18 cellular contexts compared by ENCODE assay signal in the genomic region with DNA sequence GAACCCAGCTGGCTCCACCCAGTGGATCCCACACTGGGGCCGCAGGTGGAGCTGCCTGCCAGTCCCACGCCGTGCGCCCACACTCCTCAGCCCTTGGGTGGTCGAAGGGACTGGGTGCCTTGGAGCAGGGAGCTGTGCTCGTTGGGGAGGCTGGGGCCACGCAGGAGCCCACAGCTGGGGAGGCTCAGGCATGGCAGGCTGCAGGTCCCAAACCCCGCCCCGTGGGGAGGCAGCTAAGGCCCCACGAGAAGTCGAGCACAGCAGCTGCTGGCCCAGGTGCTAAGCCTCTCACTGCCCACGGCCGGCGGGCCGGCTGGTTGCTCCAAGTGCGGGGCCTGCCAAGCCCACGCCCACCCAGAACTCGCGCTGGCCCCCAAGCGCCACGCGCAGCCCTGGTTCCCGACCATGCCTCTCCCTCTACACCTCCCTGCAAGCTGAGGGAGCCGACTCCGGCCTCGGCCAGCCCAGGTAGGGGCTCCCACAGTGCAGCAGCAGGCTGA. TPM values are rescaled to one million over a fixed set of nuclear protein-coding genes. Genes with fewer than 3 reads are reported as not detected.
DNase-seq lines count a peak whose midpoint lies in the region; ATAC-seq and TF ChIP-seq lines count a peak whose summit lies in the region.
"Had no signal": no experiment of that assay in that cellular context is flagged by ENCODE, and none has a peak within 500 bp of the region (broad histone marks: within the 10 kb centered on the region; RNA-seq: fewer than 3 reads in every experiment).

No MANE protein-coding gene starts in this region.

- no peak overlapping the region for H3K4me3 Mint-ChIP-seq in H9
- no peak overlapping the region for H3K4me3 Mint-ChIP-seq in endodermal cell

- no peak overlapping the region for H3T11ph ChIP-seq in H9 (ENCODE audit: low read length)

- H3K4me3 ChIP-seq in OCI-LY7 (ENCODE audit: low read depth, low read length, poor library complexity, severe bottlenecking) (no peak overlapping the region), endodermal cell (ENCODE audit: low read length) (no peak overlapping the region), neuronal stem cell (ENCODE audit: low read length in 2 of 2) (no peak overlapping the region)
- H3K4me3 ChIP-seq: BLaER1, HAP-1 had no signal

- no peak for TF ChIP-seq CTCF in H9 (conservative IDR thresholded peaks at IDR 0.05)
- no peak for TF ChIP-seq CTCF in OCI-LY7 (conservative IDR thresholded peaks at IDR 0.05; ENCODE audit: low read length)
- no peak for TF ChIP-seq CTCF in endodermal cell (conservative IDR thresholded peaks at IDR 0.05)
- no peak for TF ChIP-seq CTCF in RWPE1 (conservative IDR thresholded peaks at IDR 0.05; ENCODE audit: low read depth)

- no peak for ATAC-seq in GM18870 (IDR thresholded peaks at IDR 0.05; ENCODE audit: unreplicated experiment)

- H3K36me3 ChIP-seq in OCI-LY7 (ENCODE audit: insufficient read depth, low read length), result no peaks in the 10 kb centered on the region
- H3K36me3 ChIP-seq in endodermal cell (ENCODE audit: control insufficient read depth, insufficient read depth, low read length), result no peaks in the 10 kb centered on the region
- H3K36me3 ChIP-seq in neuronal stem cell (replicated peaks in 1 of 2; ENCODE audit: control insufficient read depth in 2 of 2, insufficient read depth in 2 of 2, low read length in 2 of 2), result no peaks in the 10 kb centered on the region
- H3K36me3 ChIP-seq: BLaER1, HAP-1 had no signal

- H4K20me1 ChIP-seq in H9 (ENCODE audit: control insufficient read depth, insufficient read depth, insufficient read length), result no peaks in the 10 kb centered on the region
- no peaks in the 10 kb centered on the region for H4K20me1 ChIP-seq in OCI-LY7 (ENCODE audit: insufficient read depth, low read length)
- H4K20me1 ChIP-seq: BLaER1 had no signal

- peaks cover 9 to 16% of the 10 kb centered on the region in 2 experiments for H3K9me3 Mint-ChIP-seq in H9
- peaks cover 29% of the 10 kb centered on the region for H3K9me3 Mint-ChIP-seq in endodermal cell

- H2AK5ac ChIP-seq in H9 (ENCODE audit: insufficient read length, low read length) (no peak overlapping the region), neuronal stem cell (ENCODE audit: low read depth, low read length) (no peak overlapping the region)

- no peaks in the 10 kb centered on the region for H3K79me2 ChIP-seq in H9 (ENCODE audit: insufficient read depth, low read length)
- H3K79me2 ChIP-seq in OCI-LY7 (ENCODE audit: insufficient read depth, low read depth, low read length), result no peaks in the 10 kb centered on the region

- no peaks in the 10 kb centered on the region for H3K23me2 ChIP-seq in H9 (ENCODE audit: insufficient read length, low read depth, low read length, poor library complexity, severe bottlenecking)

- H3K9me2 ChIP-seq in OCI-LY7 (ENCODE audit: insufficient read depth, low read length), result no peaks in the 10 kb centered on the region

- POLR2A ChIA-PET in OCI-LY7 (lab: Charles Lee), result no interaction called here
- POLR2A ChIA-PET in RWPE1 (lab: Yijun Ruan, JAX; ENCODE audit: low non-redundant PET), result no interaction called here

- no peaks in the 10 kb centered on the region for H3K4me1 ChIP-seq in H9 (ENCODE audit: insufficient read depth, low read length)
- no peaks in the 10 kb centered on the region for H3K4me1 ChIP-seq in OCI-LY7 (ENCODE audit: insufficient read depth, low read length, poor library complexity, severe bottlenecking)
- H3K4me1 ChIP-seq in endodermal cell (ENCODE audit: control insufficient read depth, insufficient read depth, low read length), result no peaks in the 10 kb centered on the region
- no peaks in the 10 kb centered on the region for H3K4me1 ChIP-seq in neuronal stem cell (ENCODE audit: control insufficient read depth in 2 of 2, insufficient read depth in 1 of 2, low read depth in 1 of 2, low read length in 2 of 2)
- H3K4me1 ChIP-seq: BLaER1, HAP-1 had no signal

- BruUV-seq in OCI-LY7 (replicated peaks; lab: Mats Ljungman, UMichigan), result no TSS peak

- no peaks in the 10 kb centered on the region for H3K79me1 ChIP-seq in H9 (ENCODE audit: insufficient read depth, low read depth, low read length, poor library complexity, severe bottlenecking)
- no peaks in the 10 kb centered on the region for H3K79me1 ChIP-seq in neuronal stem cell (ENCODE audit: low read depth, low read length)

- no peak overlapping the region for H3K14ac ChIP-seq in H9 (ENCODE audit: insufficient read depth, low read length)
- H3K14ac ChIP-seq in neuronal stem cell (ENCODE audit: low read length), result no peak overlapping the region

- WGBS in H9 (ENCODE audit: extremely low coverage, insufficient read length, low lambda C conversion rate), result no CpG with 5 or more reads among the region's 26 CpGs
- WGBS in endodermal cell (ENCODE audit: insufficient coverage in 1 of 2, insufficient read length in 1 of 2), 2 experiments, result 87 to 90% methylated on average over 4 to 26 of the region's 26 CpGs
- no CpG with 5 or more reads among the region's 26 CpGs for WGBS in neuronal stem cell (ENCODE audit: extremely low coverage in 2 of 2, insufficient read length in 2 of 2, insufficient replicate concordance in 1 of 2), 2 donors

- no peak overlapping the region for H2AFZ ChIP-seq in H9 (ENCODE audit: low read length)
- H2AFZ ChIP-seq in OCI-LY7 (ENCODE audit: low read length), result peak overlapping the region; percentile 83; the same call in 1 of the 2 replicates
- no peak overlapping the region for H2AFZ ChIP-seq in neuronal stem cell (ENCODE audit: low read length)

- H3K27ac ChIP-seq in H9 (ENCODE audit: insufficient read length, low read depth, low read length), result no peak overlapping the region
- H3K27ac ChIP-seq in OCI-LY7 (ENCODE audit: low read depth, low read length, poor library complexity, severe bottlenecking), result no peak overlapping the region
- H3K27ac ChIP-seq in endodermal cell (ENCODE audit: low read depth, low read length), result no peak overlapping the region
- H3K27ac ChIP-seq in neuronal stem cell (replicated peaks; ENCODE audit: low read length), result no peak overlapping the region
- H3K27ac ChIP-seq in RWPE1, result no peak overlapping the region
- H3K27ac ChIP-seq: BLaER1 had no signal

- no peak overlapping the region for H4K5ac ChIP-seq in H9 (ENCODE audit: insufficient read length, low read depth, low read length)

- H2BK20ac ChIP-seq in H9 (ENCODE audit: low read depth, low read length, poor library complexity, severe bottlenecking), result no peak overlapping the region

- H2BK12ac ChIP-seq in H9 (ENCODE audit: insufficient read length, low read depth, low read length) (no peak overlapping the region), neuronal stem cell (ENCODE audit: low read length) (no peak overlapping the region)

- H3K9me3 ChIP-seq in H9 (ENCODE audit: control insufficient read depth, low read depth, low read length) (no peaks in the 10 kb centered on the region), OCI-LY7 (ENCODE audit: low read length) (no peaks in the 10 kb centered on the region), endodermal cell (ENCODE audit: control insufficient read depth, low read length) (peaks cover 13% of the 10 kb centered on the region), neuronal stem cell (replicated peaks in 1 of 2; ENCODE audit: control insufficient read depth in 2 of 2, insufficient read depth in 1 of 2, low read depth in 1 of 2, low read length in 2 of 2) (no peaks in the 10 kb centered on the region)
- H3K9me3 ChIP-seq: HAP-1 had no signal

- no peak overlapping the region for H2BK120ac ChIP-seq in H9 (ENCODE audit: low read depth, low read length, poor library complexity, severe bottlenecking)
- no peak overlapping the region for H2BK120ac ChIP-seq in neuronal stem cell (ENCODE audit: low read depth, low read length)

- H4K91ac ChIP-seq in H9 (ENCODE audit: insufficient read length, low read depth, low read length) (no peak overlapping the region), neuronal stem cell (ENCODE audit: low read depth, low read length, poor library complexity) (no peak overlapping the region)

- DNase-seq in H9, result peak; percentile 27
- no peak for DNase-seq in OCI-LY7 (ENCODE audit: low spot score)
- peak; percentile 31 for DNase-seq in endodermal cell
- no peak for DNase-seq in neuronal stem cell (ENCODE audit: low spot score)
- DNase-seq in amniotic stem cell (lab: John Stamatoyannopoulos, UW), result no peak
- no peak for DNase-seq in RWPE1 (ENCODE audit: low spot score)
- DNase-seq in NCI-H1105 treated with DMSO at 0.1 percent for 48 hours (lab: John Stamatoyannopoulos, UW), result no peak
- DNase-seq: 8988T; CD4-positive, alpha-beta memory T cell; DMS153; DMS79; GF-D8; GOT3 had no signal

- intact Hi-C loops in OCI-LY7 (cut with micrococcal nuclease; ENCODE audit: unreplicated experiment), result no loop called here

- H4K8ac ChIP-seq in H9 (replicated peaks; ENCODE audit: insufficient read length, low read depth, low read length) (no peak overlapping the region), neuronal stem cell (ENCODE audit: low read depth, low read length) (no peak overlapping the region)

- CTCF ChIA-PET in OCI-LY7 (lab: Charles Lee; ENCODE audit: unreplicated experiment), result no interaction called here
- CTCF ChIA-PET in RWPE1 (lab: Yijun Ruan, JAX), result no interaction called here

- H3K27ac Mint-ChIP-seq in H9 (no peak overlapping the region), endodermal cell (no peak overlapping the region)

- H3K4ac ChIP-seq in H9 (ENCODE audit: low read depth, low read length) (no peak overlapping the region), neuronal stem cell (ENCODE audit: low read length) (no peak overlapping the region)

- no peaks in the 10 kb centered on the region for H3K27me3 ChIP-seq in H9 (ENCODE audit: insufficient read depth, low read length)
- no peaks in the 10 kb centered on the region for H3K27me3 ChIP-seq in endodermal cell (ENCODE audit: control insufficient read depth, insufficient read depth, low read length, poor library complexity, severe bottlenecking)
- no peaks in the 10 kb centered on the region for H3K27me3 ChIP-seq in neuronal stem cell (ENCODE audit: control insufficient read depth in 3 of 3, insufficient read depth in 3 of 3, low read depth in 1 of 3, low read length in 3 of 3)
- H3K27me3 ChIP-seq: BLaER1 had no signal

- no peaks in the 10 kb centered on the region; a peak in 1 of 4 replicates for H3K4me1 Mint-ChIP-seq in H9
- H3K4me1 Mint-ChIP-seq in endodermal cell, result no peaks in the 10 kb centered on the region

- H3K56ac ChIP-seq in H9 (ENCODE audit: insufficient read length, low read depth, low read length), result no peak overlapping the region

- H3K36me3 Mint-ChIP-seq in H9 (ENCODE audit: insufficient read depth in 1 of 3, low read depth in 3 of 3) (peaks cover 1 to 17% (median 7%) of the 10 kb centered on the region in 3 experiments; a peak in 6 of 7 replicates), endodermal cell (ENCODE audit: low read depth) (peaks cover 45% of the 10 kb centered on the region)
- H3K36me3 Mint-ChIP-seq: CD14-positive monocyte; CD4-positive, alpha-beta memory T cell had no signal

- H2BK5ac ChIP-seq in H9 (ENCODE audit: insufficient read length, low read length), result no peak overlapping the region
- H2BK5ac ChIP-seq in neuronal stem cell (ENCODE audit: low read length), result no peak overlapping the region

- H3K27me3 Mint-ChIP-seq in H9 (ENCODE audit: low read depth) (peaks cover 6% of the 10 kb centered on the region), endodermal cell (ENCODE audit: insufficient read depth) (peaks cover 3% of the 10 kb centered on the region)

- H3K18ac ChIP-seq in H9 (ENCODE audit: insufficient read length, low read depth, low read length) (no peak overlapping the region), neuronal stem cell (ENCODE audit: low read length) (peak overlapping the region; percentile 34)

- no peak overlapping the region for H3K9ac ChIP-seq in H9 (ENCODE audit: extremely low read depth, insufficient read length, low read length)
- H3K9ac ChIP-seq in endodermal cell (ENCODE audit: extremely low read depth, low read length, poor library complexity, severe bottlenecking), result no peak overlapping the region
- no peak overlapping the region for H3K9ac ChIP-seq in neuronal stem cell (ENCODE audit: low read depth, low read length, poor library complexity)
- H3K9ac ChIP-seq: BLaER1 had no signal

- H2BK15ac ChIP-seq in H9 (ENCODE audit: low read depth, low read length), result no peak overlapping the region
- H2BK15ac ChIP-seq in neuronal stem cell (ENCODE audit: low read length), result no peak overlapping the region

- no peak overlapping the region for H3K23ac ChIP-seq in H9 (ENCODE audit: insufficient read length, low read depth, low read length)
- H3K23ac ChIP-seq in neuronal stem cell (ENCODE audit: low read depth, low read length, poor library complexity), result no peak overlapping the region

- H3K4me2 ChIP-seq in H9 (ENCODE audit: insufficient read depth, insufficient read length, low read length) (no peak overlapping the region), OCI-LY7 (ENCODE audit: low read length) (no peak overlapping the region), neuronal stem cell (ENCODE audit: insufficient read depth, low read length, poor library complexity, severe bottlenecking) (no peak overlapping the region)

RNA-seq across cellular contexts. Expression of gene ANO2, which starts 56.2 kb away (rescaled TPM):
- total RNA-seq in H9 (2021) (3.8 and 4.2 TPM in 2 replicates), OCI-LY7 (2022) (not detected in 2 replicates), endodermal cell (10 to 100 TPM; 14.3 to 28.5 TPM)
- total RNA-seq in OCI-LY7 (2014; rRNA removed; shearing (Covaris generic)), result not detected in 2 replicates
- polyA plus RNA-seq in endodermal cell (2013, experiment 1 of 2), result 4.3 TPM
- 5.0 TPM for polyA plus RNA-seq in endodermal cell (2013, experiment 2 of 2)
- 1.2 TPM for polyA plus RNA-seq in neuronal stem cell (2013, experiment 1 of 2)
- 1.3 TPM for polyA plus RNA-seq in neuronal stem cell (2013, experiment 2 of 2)
- total RNA-seq: A673; CD4-positive, alpha-beta memory T cell had no signal
- polyA plus RNA-seq: CD14-positive monocyte; CD4-positive, alpha-beta memory T cell had no signal

Comparison
In these comparisons a context has a peak if more than half of its experiments do, and no peak if none do; other contexts are left out.
1. DNase-seq: peak in H9 (single experiment) and endodermal cell (single experiment); none in OCI-LY7 (single experiment), neuronal stem cell (single experiment), amniotic stem cell (single experiment), RWPE1 (single experiment) and NCI-H1105 treated with DMSO at 0.1 percent for 48 hours (single experiment).